ENCODE assay signal across 1 cellular context in genomic region chr19:44857837-44858236, GRCh38.
TF ChIP-seq lines count a peak whose summit lies in the region.

No MANE protein-coding gene starts in this region.

TF ChIP-seq in HepG2, 621 proteins besides CTCF, POLR2A, EP300 and RAD21 (continued from another document and continues in another):
- TF ChIP-seq ZNF574 (CRISPR knock-in tag; IDR thresholded peaks at IDR 0.05): no peak
- no peak for TF ChIP-seq RFX5 (IDR thresholded peaks at IDR 0.05; ENCODE audit: low read depth, low read length)
- no peak for TF ChIP-seq ZNF660 (CRISPR knock-in tag; IDR thresholded peaks at IDR 0.05; ENCODE audit: borderline replicate concordance, low read depth)
- no peak for TF ChIP-seq HMGA1 (CRISPR knock-in tag; conservative IDR thresholded peaks at IDR 0.05)
- no peak for TF ChIP-seq ZNF33B (CRISPR knock-in tag; IDR thresholded peaks at IDR 0.05)
- TF ChIP-seq REL (CRISPR knock-in tag; conservative IDR thresholded peaks at IDR 0.05): no peak
- TF ChIP-seq ZNF646 (CRISPR knock-in tag; IDR thresholded peaks at IDR 0.05): no peak
- TF ChIP-seq, protein P1, sequence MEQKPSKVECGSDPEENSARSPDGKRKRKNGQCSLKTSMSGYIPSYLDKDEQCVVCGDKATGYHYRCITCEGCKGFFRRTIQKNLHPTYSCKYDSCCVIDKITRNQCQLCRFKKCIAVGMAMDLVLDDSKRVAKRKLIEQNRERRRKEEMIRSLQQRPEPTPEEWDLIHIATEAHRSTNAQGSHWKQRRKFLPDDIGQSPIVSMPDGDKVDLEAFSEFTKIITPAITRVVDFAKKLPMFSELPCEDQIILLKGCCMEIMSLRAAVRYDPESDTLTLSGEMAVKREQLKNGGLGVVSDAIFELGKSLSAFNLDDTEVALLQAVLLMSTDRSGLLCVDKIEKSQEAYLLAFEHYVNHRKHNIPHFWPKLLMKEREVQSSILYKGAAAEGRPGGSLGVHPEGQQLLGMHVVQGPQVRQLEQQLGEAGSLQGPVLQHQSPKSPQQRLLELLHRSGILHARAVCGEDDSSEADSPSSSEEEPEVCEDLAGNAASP (CRISPR knock-in tag; IDR thresholded peaks at IDR 0.05; ENCODE audit: borderline replicate concordance): no peak
- no peak for TF ChIP-seq FOXP1 (IDR thresholded peaks at IDR 0.05)
- TF ChIP-seq FOXP1 (CRISPR knock-in tag; IDR thresholded peaks at IDR 0.05): no peak; the same call in 1 of the 2 replicates
- no peak for TF ChIP-seq ZNF776 (CRISPR knock-in tag; IDR thresholded peaks at IDR 0.05)
- TF ChIP-seq ZNF891 (CRISPR knock-in tag; IDR thresholded peaks at IDR 0.05): no peak
- no peak for TF ChIP-seq MLLT10 (CRISPR knock-in tag; IDR thresholded peaks at IDR 0.05)
- TF ChIP-seq, protein P2, sequence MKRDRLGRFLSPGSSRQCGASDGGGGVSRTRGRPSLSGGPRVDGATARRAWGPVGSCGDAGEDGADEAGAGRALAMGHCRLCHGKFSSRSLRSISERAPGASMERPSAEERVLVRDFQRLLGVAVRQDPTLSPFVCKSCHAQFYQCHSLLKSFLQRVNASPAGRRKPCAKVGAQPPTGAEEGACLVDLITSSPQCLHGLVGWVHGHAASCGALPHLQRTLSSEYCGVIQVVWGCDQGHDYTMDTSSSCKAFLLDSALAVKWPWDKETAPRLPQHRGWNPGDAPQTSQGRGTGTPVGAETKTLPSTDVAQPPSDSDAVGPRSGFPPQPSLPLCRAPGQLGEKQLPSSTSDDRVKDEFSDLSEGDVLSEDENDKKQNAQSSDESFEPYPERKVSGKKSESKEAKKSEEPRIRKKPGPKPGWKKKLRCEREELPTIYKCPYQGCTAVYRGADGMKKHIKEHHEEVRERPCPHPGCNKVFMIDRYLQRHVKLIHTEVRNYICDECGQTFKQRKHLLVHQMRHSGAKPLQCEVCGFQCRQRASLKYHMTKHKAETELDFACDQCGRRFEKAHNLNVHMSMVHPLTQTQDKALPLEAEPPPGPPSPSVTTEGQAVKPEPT (CRISPR knock-in tag; IDR thresholded peaks at IDR 0.05; ENCODE audit: low read depth): no peak
- no peak for TF ChIP-seq ZNF180 (CRISPR knock-in tag; IDR thresholded peaks at IDR 0.05; ENCODE audit: borderline replicate concordance, low read depth)
- TF ChIP-seq ZNF260 (CRISPR knock-in tag; IDR thresholded peaks at IDR 0.05; ENCODE audit: borderline replicate concordance, low read depth): no peak
- TF ChIP-seq ARHGAP35 (CRISPR knock-in tag; IDR thresholded peaks at IDR 0.05; ENCODE audit: borderline replicate concordance): no peak
- TF ChIP-seq, protein P3, sequence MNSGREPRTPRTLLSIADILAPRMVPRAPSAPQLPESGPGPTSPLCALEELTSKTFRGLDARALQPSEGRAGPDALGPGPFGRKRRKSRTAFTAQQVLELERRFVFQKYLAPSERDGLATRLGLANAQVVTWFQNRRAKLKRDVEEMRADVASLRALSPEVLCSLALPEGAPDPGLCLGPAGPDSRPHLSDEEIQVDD (CRISPR knock-in tag; IDR thresholded peaks at IDR 0.05; ENCODE audit: borderline replicate concordance): no peak
- no peak for TF ChIP-seq CC2D1A (CRISPR knock-in tag; IDR thresholded peaks at IDR 0.05)
- TF ChIP-seq ZNF12 (CRISPR knock-in tag; IDR thresholded peaks at IDR 0.05): peak; percentile 62; the same call in 1 of the 2 replicates
- TF ChIP-seq ZNF333 (CRISPR knock-in tag; IDR thresholded peaks at IDR 0.05; ENCODE audit: borderline replicate concordance): no peak
- no peak for TF ChIP-seq WIZ (CRISPR knock-in tag; IDR thresholded peaks at IDR 0.05)
- no peak for TF ChIP-seq ZMYM2 (CRISPR knock-in tag; IDR thresholded peaks at IDR 0.05)
- no peak for TF ChIP-seq ZNF512B (CRISPR knock-in tag; IDR thresholded peaks at IDR 0.05; ENCODE audit: borderline replicate concordance)
- TF ChIP-seq KDM1A (CRISPR knock-in tag; IDR thresholded peaks at IDR 0.05): no peak
- TF ChIP-seq NFKBIZ (CRISPR knock-in tag; IDR thresholded peaks at IDR 0.05): no peak
- 0 out of 2 replicates have a peak, but pooled peaks have one; percentile 29 for TF ChIP-seq REPIN1 (CRISPR knock-in tag; IDR thresholded peaks at IDR 0.05; ENCODE audit: borderline replicate concordance, low read depth)
- no peak for TF ChIP-seq SNAPC5 (CRISPR knock-in tag; IDR thresholded peaks at IDR 0.05; ENCODE audit: borderline replicate concordance)
- TF ChIP-seq, protein P4, sequence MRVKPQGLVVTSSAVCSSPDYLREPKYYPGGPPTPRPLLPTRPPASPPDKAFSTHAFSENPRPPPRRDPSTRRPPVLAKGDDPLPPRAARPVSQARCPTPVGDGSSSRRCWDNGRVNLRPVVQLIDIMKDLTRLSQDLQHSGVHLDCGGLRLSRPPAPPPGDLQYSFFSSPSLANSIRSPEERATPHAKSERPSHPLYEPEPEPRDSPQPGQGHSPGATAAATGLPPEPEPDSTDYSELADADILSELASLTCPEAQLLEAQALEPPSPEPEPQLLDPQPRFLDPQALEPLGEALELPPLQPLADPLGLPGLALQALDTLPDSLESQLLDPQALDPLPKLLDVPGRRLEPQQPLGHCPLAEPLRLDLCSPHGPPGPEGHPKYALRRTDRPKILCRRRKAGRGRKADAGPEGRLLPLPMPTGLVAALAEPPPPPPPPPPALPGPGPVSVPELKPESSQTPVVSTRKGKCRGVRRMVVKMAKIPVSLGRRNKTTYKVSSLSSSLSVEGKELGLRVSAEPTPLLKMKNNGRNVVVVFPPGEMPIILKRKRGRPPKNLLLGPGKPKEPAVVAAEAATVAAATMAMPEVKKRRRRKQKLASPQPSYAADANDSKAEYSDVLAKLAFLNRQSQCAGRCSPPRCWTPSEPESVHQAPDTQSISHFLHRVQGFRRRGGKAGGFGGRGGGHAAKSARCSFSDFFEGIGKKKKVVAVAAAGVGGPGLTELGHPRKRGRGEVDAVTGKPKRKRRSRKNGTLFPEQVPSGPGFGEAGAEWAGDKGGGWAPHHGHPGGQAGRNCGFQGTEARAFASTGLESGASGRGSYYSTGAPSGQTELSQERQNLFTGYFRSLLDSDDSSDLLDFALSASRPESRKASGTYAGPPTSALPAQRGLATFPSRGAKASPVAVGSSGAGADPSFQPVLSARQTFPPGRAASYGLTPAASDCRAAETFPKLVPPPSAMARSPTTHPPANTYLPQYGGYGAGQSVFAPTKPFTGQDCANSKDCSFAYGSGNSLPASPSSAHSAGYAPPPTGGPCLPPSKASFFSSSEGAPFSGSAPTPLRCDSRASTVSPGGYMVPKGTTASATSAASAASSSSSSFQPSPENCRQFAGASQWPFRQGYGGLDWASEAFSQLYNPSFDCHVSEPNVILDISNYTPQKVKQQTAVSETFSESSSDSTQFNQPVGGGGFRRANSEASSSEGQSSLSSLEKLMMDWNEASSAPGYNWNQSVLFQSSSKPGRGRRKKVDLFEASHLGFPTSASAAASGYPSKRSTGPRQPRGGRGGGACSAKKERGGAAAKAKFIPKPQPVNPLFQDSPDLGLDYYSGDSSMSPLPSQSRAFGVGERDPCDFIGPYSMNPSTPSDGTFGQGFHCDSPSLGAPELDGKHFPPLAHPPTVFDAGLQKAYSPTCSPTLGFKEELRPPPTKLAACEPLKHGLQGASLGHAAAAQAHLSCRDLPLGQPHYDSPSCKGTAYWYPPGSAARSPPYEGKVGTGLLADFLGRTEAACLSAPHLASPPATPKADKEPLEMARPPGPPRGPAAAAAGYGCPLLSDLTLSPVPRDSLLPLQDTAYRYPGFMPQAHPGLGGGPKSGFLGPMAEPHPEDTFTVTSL (CRISPR knock-in tag; IDR thresholded peaks at IDR 0.05; ENCODE audit: borderline replicate concordance): peak; percentile 45; the same call in 1 of the 2 replicates
- TF ChIP-seq, protein P5, sequence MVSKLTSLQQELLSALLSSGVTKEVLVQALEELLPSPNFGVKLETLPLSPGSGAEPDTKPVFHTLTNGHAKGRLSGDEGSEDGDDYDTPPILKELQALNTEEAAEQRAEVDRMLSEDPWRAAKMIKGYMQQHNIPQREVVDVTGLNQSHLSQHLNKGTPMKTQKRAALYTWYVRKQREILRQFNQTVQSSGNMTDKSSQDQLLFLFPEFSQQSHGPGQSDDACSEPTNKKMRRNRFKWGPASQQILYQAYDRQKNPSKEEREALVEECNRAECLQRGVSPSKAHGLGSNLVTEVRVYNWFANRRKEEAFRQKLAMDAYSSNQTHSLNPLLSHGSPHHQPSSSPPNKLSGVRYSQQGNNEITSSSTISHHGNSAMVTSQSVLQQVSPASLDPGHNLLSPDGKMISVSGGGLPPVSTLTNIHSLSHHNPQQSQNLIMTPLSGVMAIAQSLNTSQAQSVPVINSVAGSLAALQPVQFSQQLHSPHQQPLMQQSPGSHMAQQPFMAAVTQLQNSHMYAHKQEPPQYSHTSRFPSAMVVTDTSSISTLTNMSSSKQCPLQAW (CRISPR knock-in tag; IDR thresholded peaks at IDR 0.05): no peak
- TF ChIP-seq GABPA (IDR thresholded peaks at IDR 0.05; ENCODE audit: low read depth, low read length): no peak
- no peak for TF ChIP-seq GABPA (CRISPR knock-in tag; IDR thresholded peaks at IDR 0.05; ENCODE audit: low read depth)
- TF ChIP-seq NFIB (CRISPR knock-in tag; IDR thresholded peaks at IDR 0.05; ENCODE audit: borderline replicate concordance): no peak
- no peak for TF ChIP-seq ZNF367 (CRISPR knock-in tag; IDR thresholded peaks at IDR 0.05; ENCODE audit: borderline replicate concordance)
- no peak for TF ChIP-seq ZFP36 (IDR thresholded peaks at IDR 0.05; ENCODE audit: borderline replicate concordance, low read depth, low read length, partially characterized antibody)
- 0 out of 2 replicates have a peak, but pooled peaks have one; percentile 27 for TF ChIP-seq ZSCAN29 (CRISPR knock-in tag; conservative IDR thresholded peaks at IDR 0.05)
